Comparison of ENCODE assay signal across 19 cellular contexts in the genomic region with DNA sequence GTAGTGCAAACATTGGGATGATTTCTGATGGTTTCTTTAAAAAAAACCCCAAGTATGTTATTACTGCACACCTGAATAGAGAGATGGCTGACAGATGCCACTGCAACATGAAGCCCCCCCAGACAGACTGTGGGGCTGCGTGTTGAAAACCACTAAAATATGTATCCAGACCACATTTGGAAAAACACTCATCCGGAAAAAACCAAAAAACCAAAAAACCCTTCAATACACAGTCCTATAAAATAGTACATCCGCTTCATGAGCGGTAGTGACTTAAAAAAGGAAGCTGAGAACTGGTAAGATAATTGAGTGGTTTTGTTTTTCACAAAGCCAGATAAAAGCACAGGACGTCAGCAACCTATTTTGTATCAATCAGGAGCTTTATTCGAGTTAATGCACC. TPM values are rescaled to one million over a fixed set of nuclear protein-coding genes. Genes with fewer than 3 reads are reported as not detected.
DNase-seq lines count a peak whose midpoint lies in the region; FAIRE-seq and TF ChIP-seq lines count a peak whose summit lies in the region.
"Had no signal": no experiment of that assay in that cellular context is flagged by ENCODE, and none has a peak within 500 bp of the region (broad histone marks: within the 10 kb centered on the region; RNA-seq: fewer than 3 reads in every experiment).

No MANE protein-coding gene starts in this region.

- H3K4me3 Mint-ChIP-seq in activated T-helper 1 cell treated with anti-CD3 and anti-CD28 coated beads, Interleukin-12 subunit alpha, Interleukin-12 subunit beta, Interleukin-2, Interleukin-4 antibody, amounts not matched to agents 30 ng/mL and 10 ng/mL and 1 ng/mL, durations not matched to agents 14 hours and 24 hours and 36 hours: peak overlapping the region; percentile 72
- no peak overlapping the region for H3K4me3 Mint-ChIP-seq in nephron progenitor cell
- H3K4me3 Mint-ChIP-seq: mesothelial cell of epicardium had no signal

- H3K27me3 Mint-ChIP-seq in activated T-helper 1 cell treated with anti-CD3 and anti-CD28 coated beads, Interleukin-12 subunit alpha, Interleukin-12 subunit beta, Interleukin-2, Interleukin-4 antibody, amounts not matched to agents 30 ng/mL and 10 ng/mL and 1 ng/mL, durations not matched to agents 14 hours and 24 hours and 36 hours (ENCODE audit: insufficient read depth): peaks cover 1% of the 10 kb centered on the region
- peaks cover 17% of the 10 kb centered on the region for H3K27me3 Mint-ChIP-seq in nephron progenitor cell (ENCODE audit: low read depth, poor library complexity)

- H3K4me3 ChIP-seq in small intestine (ENCODE audit: low read depth in 1 of 2, low read length in 2 of 2): no peak overlapping the region
- H3K4me3 ChIP-seq: pancreas, smooth muscle cell, thoracic aorta had no signal

- H3K4me1 Mint-ChIP-seq in activated T-helper 1 cell treated with anti-CD3 and anti-CD28 coated beads, Interleukin-12 subunit alpha, Interleukin-12 subunit beta, Interleukin-2, Interleukin-4 antibody, amounts not matched to agents 30 ng/mL and 10 ng/mL and 1 ng/mL, durations not matched to agents 14 hours and 24 hours and 36 hours (ENCODE audit: low read depth): peaks cover 42% of the 10 kb centered on the region
- peaks cover 16% of the 10 kb centered on the region for H3K4me1 Mint-ChIP-seq in nephron progenitor cell

- intact Hi-C loops in activated T-helper 1 cell treated with anti-CD3 and anti-CD28 coated beads, Interleukin-12 subunit alpha, Interleukin-12 subunit beta, Interleukin-2, Interleukin-4 antibody, amounts not matched to agents 30 ng/mL and 10 ng/mL and 1 ng/mL, durations not matched to agents 14 hours and 24 hours and 36 hours (cut with micrococcal nuclease): loop anchor here (1.0 to 5.0 kb wide), 2 partner anchors 91 to 165 kb away; a partner anchor contains a TSS

- no peaks in the 10 kb centered on the region for H3K4me1 ChIP-seq in small intestine (ENCODE audit: control insufficient read depth in 2 of 2, insufficient read depth in 1 of 2, low read depth in 1 of 2, low read length in 1 of 2)
- H3K4me1 ChIP-seq: pancreas had no signal

- H3K36me3 Mint-ChIP-seq in activated T-helper 1 cell treated with anti-CD3 and anti-CD28 coated beads, Interleukin-12 subunit alpha, Interleukin-12 subunit beta, Interleukin-2, Interleukin-4 antibody, amounts not matched to agents 30 ng/mL and 10 ng/mL and 1 ng/mL, durations not matched to agents 14 hours and 24 hours and 36 hours (ENCODE audit: low read depth): peaks cover 44% of the 10 kb centered on the region
- H3K36me3 Mint-ChIP-seq in nephron progenitor cell (ENCODE audit: low read depth): peaks cover 7% of the 10 kb centered on the region
- H3K36me3 Mint-ChIP-seq: mesothelial cell of epicardium had no signal

- no peaks in the 10 kb centered on the region for H3K9me3 ChIP-seq in small intestine (ENCODE audit: control insufficient read depth, low read depth)
- H3K9me3 ChIP-seq: pancreas, thoracic aorta had no signal

- H3K9me3 Mint-ChIP-seq in activated T-helper 1 cell treated with anti-CD3 and anti-CD28 coated beads, Interleukin-12 subunit alpha, Interleukin-12 subunit beta, Interleukin-2, Interleukin-4 antibody, amounts not matched to agents 30 ng/mL and 10 ng/mL and 1 ng/mL, durations not matched to agents 14 hours and 24 hours and 36 hours: peaks cover 24% of the 10 kb centered on the region
- peaks cover 16% of the 10 kb centered on the region for H3K9me3 Mint-ChIP-seq in nephron progenitor cell

- no peak for FAIRE-seq in small intestine (lab: Jason Lieb, UNC)
- FAIRE-seq: pancreas had no signal

- H3K27ac ChIP-seq in small intestine (ENCODE audit: low read depth in 1 of 2, low read length in 1 of 2): no peak overlapping the region
- H3K27ac ChIP-seq: pancreas, thoracic aorta had no signal

- WGBS in small intestine, 3 donors: 63 to 80% (median 64%) methylated on average over 6 of the region's 6 CpGs

- H3K36me3 ChIP-seq in small intestine (ENCODE audit: control insufficient read depth in 2 of 2, insufficient read depth in 2 of 2, low read length in 2 of 2): no peaks in the 10 kb centered on the region
- H3K36me3 ChIP-seq: pancreas, thoracic aorta had no signal

- peak; percentile 33 for DNase-seq in activated CD8-positive, alpha-beta memory T cell treated with anti-CD3 and anti-CD28 coated beads, Interleukin-2, amount 50 U/mL, for 1 hour (ENCODE audit: extremely low read depth)
- DNase-seq in activated CD8-positive, alpha-beta memory T cell treated with anti-CD3 and anti-CD28 coated beads, Interleukin-2, amount 50 U/mL, for 4 hours: no peak
- DNase-seq in NOMO-1 (lab: John Stamatoyannopoulos, UW; ENCODE audit: unreplicated experiment in 2 of 2): peak; percentile 2 to 67
- DNase-seq in activated T-helper 1 cell treated with anti-CD3 and anti-CD28 coated beads, Interleukin-12 subunit alpha, Interleukin-12 subunit beta, Interleukin-2, Interleukin-4 antibody, amounts not matched to agents 30 ng/mL and 10 ng/mL and 1 ng/mL, durations not matched to agents 14 hours and 24 hours and 36 hours (ENCODE audit: low spot score): no peak
- peak; percentile 40 for DNase-seq in small intestine
- no peak for DNase-seq in NAMALWA (ENCODE audit: low spot score)
- no peak for DNase-seq in NCI-H1092 (lab: John Stamatoyannopoulos, UW)
- no peak for DNase-seq in nephron progenitor cell
- DNase-seq: amniotic stem cell, glutamatergic neuron, HCEC 1CT, islet precursor cell, NCI-H2107, pancreas had no signal

- H3K27ac Mint-ChIP-seq in activated T-helper 1 cell treated with anti-CD3 and anti-CD28 coated beads, Interleukin-12 subunit alpha, Interleukin-12 subunit beta, Interleukin-2, Interleukin-4 antibody, amounts not matched to agents 30 ng/mL and 10 ng/mL and 1 ng/mL, durations not matched to agents 14 hours and 24 hours and 36 hours: peak overlapping the region; percentile 91
- H3K27ac Mint-ChIP-seq in nephron progenitor cell: no peak overlapping the region
- H3K27ac Mint-ChIP-seq: mesothelial cell of epicardium had no signal

- TF ChIP-seq CTCF in nephron progenitor cell (IDR thresholded peaks at IDR 0.05): no peak

- peaks cover 0 to 12% of the 10 kb centered on the region in 2 donors for H3K27me3 ChIP-seq in small intestine (ENCODE audit: control insufficient read depth in 2 of 2, insufficient read depth in 2 of 2, low read length in 2 of 2)
- H3K27me3 ChIP-seq: pancreas had no signal

RNA-seq across cellular contexts. Expression of a gene that starts 47.1 kb away (rescaled TPM):
- total RNA-seq in activated T-helper 1 cell treated with anti-CD3 and anti-CD28 coated beads, Interleukin-12 subunit alpha, Interleukin-12 subunit beta, Interleukin-2, Interleukin-4 antibody, amounts not matched to agents 30 ng/mL and 10 ng/mL and 1 ng/mL, durations not matched to agents 14 hours and 24 hours and 36 hours: not detected in 2 replicates
- 10 to 100 TPM; 10.8 to 58.4 (median 54.3) TPM for polyA plus RNA-seq in small intestine
- total RNA-seq: epithelial cell of proximal tubule, SK-MEL-5, smooth muscle cell, thoracic aorta had no signal
- polyA plus RNA-seq: smooth muscle cell had no signal

Comparison
In these comparisons a context has a peak if more than half of its experiments do, and no peak if none do; other contexts are left out.
1. DNase-seq: peak in activated CD8-positive, alpha-beta memory T cell treated with anti-CD3 and anti-CD28 coated beads, Interleukin-2, amount 50 U/mL, for 1 hour (single experiment), NOMO-1 (2 of 2) and small intestine (single experiment); none in activated CD8-positive, alpha-beta memory T cell treated with anti-CD3 and anti-CD28 coated beads, Interleukin-2, amount 50 U/mL, for 4 hours (single experiment), activated T-helper 1 cell treated with anti-CD3 and anti-CD28 coated beads, Interleukin-12 subunit alpha, Interleukin-12 subunit beta, Interleukin-2, Interleukin-4 antibody, amounts not matched to agents 30 ng/mL and 10 ng/mL and 1 ng/mL, durations not matched to agents 14 hours and 24 hours and 36 hours (single experiment), NAMALWA (single experiment), NCI-H1092 (single experiment) and nephron progenitor cell (single experiment).